ENCODE assay signal across 21 cellular contexts in the genomic region with DNA sequence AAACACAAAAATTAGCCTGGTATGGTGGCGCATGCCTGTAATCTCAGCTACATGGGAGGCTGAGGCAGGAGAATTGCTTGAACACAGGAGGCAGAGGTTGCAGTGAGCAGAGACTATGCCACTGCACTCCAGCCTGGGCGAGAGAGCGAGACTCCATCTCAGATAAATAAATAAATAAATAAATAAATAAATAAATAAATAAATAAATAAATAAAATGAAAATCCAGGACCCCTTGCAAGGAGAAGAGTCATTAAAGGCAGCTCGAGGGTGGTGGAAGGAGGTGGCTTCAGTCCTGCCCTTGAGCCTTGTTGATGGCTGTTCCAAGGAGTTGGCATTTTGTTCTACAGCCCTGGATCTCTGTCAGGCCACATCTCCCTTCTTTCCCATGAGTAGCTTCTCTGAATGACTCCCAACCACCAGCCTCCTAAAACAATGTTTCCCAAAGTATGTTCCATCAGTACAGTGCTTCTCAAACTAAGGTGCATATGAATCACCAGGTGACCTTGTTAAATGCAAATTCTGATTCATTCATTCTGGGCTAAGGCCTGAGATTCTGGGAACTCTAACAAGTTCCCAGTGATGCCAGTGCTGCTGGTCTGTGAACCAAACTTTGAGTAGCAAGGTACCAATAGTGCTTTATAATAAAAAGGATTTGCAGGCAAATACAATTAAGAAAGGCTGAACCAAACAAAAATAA.
DNase-seq lines count a peak whose midpoint lies in the region; ATAC-seq, FAIRE-seq and TF ChIP-seq lines count a peak whose summit lies in the region.
"Had no signal": no experiment of that assay in that cellular context is flagged by ENCODE, and none has a peak within 500 bp of the region (broad histone marks: within the 10 kb centered on the region; RNA-seq: fewer than 3 reads in every experiment).

No MANE protein-coding gene starts in this region.

- no peak overlapping the region for H3K9ac ChIP-seq in HepG2 (ENCODE audit: insufficient read depth, low read depth, low read length)

- intact Hi-C loops in HepG2 (cut with micrococcal nuclease; ENCODE audit: unreplicated experiment), result no loop called here

- peaks cover 0 to 1% of the 10 kb centered on the region in 2 experiments; a peak in 1 of 5 replicates for H3K27me3 ChIP-seq in HepG2 (ENCODE audit: control insufficient read depth in 1 of 2, insufficient read depth in 2 of 2, low read length in 2 of 2)
- H3K27me3 ChIP-seq: MG63 had no signal

- TF ChIP-seq EP300 in HepG2 (IDR thresholded peaks at IDR 0.05; ENCODE audit: low read depth in 2 of 2, low read length in 2 of 2), result no peak
- TF ChIP-seq EP300 in HepG2 (CRISPR knock-in tag; IDR thresholded peaks at IDR 0.05; ENCODE audit: borderline replicate concordance), result no peak

- no peak for TF ChIP-seq POLR2A in HepG2 (IDR thresholded peaks at IDR 0.05; ENCODE audit: insufficient read depth in 1 of 2, low read depth in 2 of 2, low read length in 2 of 2)

- H3K36me3 Mint-ChIP-seq in activated naive CD8-positive, alpha-beta T cell treated with anti-CD3 and anti-CD28 coated beads, Interleukin-2, amount 50 U/mL, for 24 hours (ENCODE audit: low read depth), result no peaks in the 10 kb centered on the region
- no peaks in the 10 kb centered on the region for H3K36me3 Mint-ChIP-seq in activated naive CD8-positive, alpha-beta T cell treated with anti-CD3 and anti-CD28 coated beads for 36 hours
- no peaks in the 10 kb centered on the region for H3K36me3 Mint-ChIP-seq in activated T-helper 17 cell treated with anti-CD3 and anti-CD28 coated beads, Interleukin-2, amount 50 U/mL, for 72 hours (ENCODE audit: low read depth)

- H3K4me1 ChIP-seq in HepG2 (ENCODE audit: insufficient read depth, low read length), result no peaks in the 10 kb centered on the region

- H3K4me2 ChIP-seq in HepG2 (ENCODE audit: low read depth, low read length), result no peak overlapping the region

- no peak overlapping the region for H3K4me3 Mint-ChIP-seq in activated naive CD8-positive, alpha-beta T cell treated with anti-CD3 and anti-CD28 coated beads, Interleukin-2, amount 50 U/mL, for 24 hours
- no peak overlapping the region for H3K4me3 Mint-ChIP-seq in activated naive CD8-positive, alpha-beta T cell treated with anti-CD3 and anti-CD28 coated beads for 36 hours
- no peak overlapping the region for H3K4me3 Mint-ChIP-seq in activated T-helper 17 cell treated with anti-CD3 and anti-CD28 coated beads, Interleukin-2, amount 50 U/mL, for 72 hours

- no peaks in the 10 kb centered on the region for H3K36me3 ChIP-seq in HepG2 (replicated peaks in 1 of 2; ENCODE audit: control insufficient read depth in 1 of 2, insufficient read depth in 2 of 2, low read length in 2 of 2)
- H3K36me3 ChIP-seq: MG63 had no signal

- no peaks in the 10 kb centered on the region for H3K9me3 Mint-ChIP-seq in activated naive CD8-positive, alpha-beta T cell treated with anti-CD3 and anti-CD28 coated beads, Interleukin-2, amount 50 U/mL, for 24 hours
- H3K9me3 Mint-ChIP-seq in activated naive CD8-positive, alpha-beta T cell treated with anti-CD3 and anti-CD28 coated beads for 36 hours, result no peaks in the 10 kb centered on the region
- no peaks in the 10 kb centered on the region for H3K9me3 Mint-ChIP-seq in activated T-helper 17 cell treated with anti-CD3 and anti-CD28 coated beads, Interleukin-2, amount 50 U/mL, for 72 hours

- in situ Hi-C loops in HepG2 (cut with HindIII; ENCODE audit: extremely low pct_ligation_motif_present, low pct_unique_long_range_greater_than_20kb), result no loop called here

- H3K27ac ChIP-seq in HepG2 (ENCODE audit: extremely low read length, insufficient read depth, low read length), result no peak overlapping the region
- H3K27ac ChIP-seq: RWPE1 had no signal

- no peak overlapping the region for H2AFZ ChIP-seq in HepG2 (ENCODE audit: low read length)

- no peaks in the 10 kb centered on the region for H3K79me2 ChIP-seq in HepG2 (ENCODE audit: insufficient read depth, low read length)

- no peaks in the 10 kb centered on the region for H3K9me3 ChIP-seq in HepG2 (ENCODE audit: low read length)
- H3K9me3 ChIP-seq: MG63 had no signal

- H3K27me3 Mint-ChIP-seq in activated naive CD8-positive, alpha-beta T cell treated with anti-CD3 and anti-CD28 coated beads, Interleukin-2, amount 50 U/mL, for 24 hours, result peaks cover under 1% of the 10 kb centered on the region
- no peaks in the 10 kb centered on the region for H3K27me3 Mint-ChIP-seq in activated naive CD8-positive, alpha-beta T cell treated with anti-CD3 and anti-CD28 coated beads for 36 hours
- peaks cover 1% of the 10 kb centered on the region for H3K27me3 Mint-ChIP-seq in activated T-helper 17 cell treated with anti-CD3 and anti-CD28 coated beads, Interleukin-2, amount 50 U/mL, for 72 hours

- BruUV-seq in HepG2 (replicated peaks; lab: Mats Ljungman, UMichigan), result no TSS peak

- no peaks in the 10 kb centered on the region for H4K20me1 ChIP-seq in HepG2 (ENCODE audit: insufficient read depth, low read length)

- no peak for FAIRE-seq in HepG2 (lab: Jason Lieb, UNC)
- FAIRE-seq: GM12892, H54 had no signal

- peak overlapping the region; percentile 58 for H3K27ac Mint-ChIP-seq in activated naive CD8-positive, alpha-beta T cell treated with anti-CD3 and anti-CD28 coated beads, Interleukin-2, amount 50 U/mL, for 24 hours
- no peak overlapping the region for H3K27ac Mint-ChIP-seq in activated naive CD8-positive, alpha-beta T cell treated with anti-CD3 and anti-CD28 coated beads for 36 hours
- no peak overlapping the region for H3K27ac Mint-ChIP-seq in activated T-helper 17 cell treated with anti-CD3 and anti-CD28 coated beads, Interleukin-2, amount 50 U/mL, for 72 hours

- 64% methylated on average over 4 of the region's 4 CpGs for WGBS in HepG2 (ENCODE audit: low lambda C conversion rate)

- CTCF ChIA-PET in HepG2 (lab: Yijun Ruan, JAX; ENCODE audit: low intra/inter-chr PET ratio, low total read pairs), result no interaction called here

- POLR2A ChIA-PET in HepG2 (lab: Yijun Ruan, JAX), result no interaction called here

- ATAC-seq in activated naive CD8-positive, alpha-beta T cell treated with anti-CD3 and anti-CD28 coated beads, Interleukin-2, amount 50 U/mL, for 24 hours, result peak; percentile 5
- ATAC-seq in activated T-helper 17 cell treated with anti-CD3 and anti-CD28 coated beads, Interleukin-2, amount 50 U/mL, for 72 hours (replicated peaks), result peak; percentile 58
- no peak for ATAC-seq in HepG2
- ATAC-seq: Panc1 had no signal

- no peak for TF ChIP-seq RAD21 in HepG2 (CRISPR knock-in tag; IDR thresholded peaks at IDR 0.05)

- no peak for TF ChIP-seq CTCF in HepG2 (CRISPR knock-in tag; IDR thresholded peaks at IDR 0.05)

- peaks cover 16% of the 10 kb centered on the region for H3K4me1 Mint-ChIP-seq in activated naive CD8-positive, alpha-beta T cell treated with anti-CD3 and anti-CD28 coated beads, Interleukin-2, amount 50 U/mL, for 24 hours
- H3K4me1 Mint-ChIP-seq in activated naive CD8-positive, alpha-beta T cell treated with anti-CD3 and anti-CD28 coated beads for 36 hours, result peaks cover 16% of the 10 kb centered on the region
- H3K4me1 Mint-ChIP-seq in activated T-helper 17 cell treated with anti-CD3 and anti-CD28 coated beads, Interleukin-2, amount 50 U/mL, for 72 hours, result no peaks in the 10 kb centered on the region

- no peak for DNase-seq in activated naive CD8-positive, alpha-beta T cell treated with anti-CD3 and anti-CD28 coated beads, Interleukin-2, amount 50 U/mL, for 24 hours
- DNase-seq in activated naive CD8-positive, alpha-beta T cell treated with anti-CD3 and anti-CD28 coated beads for 36 hours, result no peak
- DNase-seq in kidney tubule cell (ENCODE audit: low spot score) (peak; percentile 17), putamen (ENCODE audit: low spot score) (no peak), HepG2 (ENCODE audit: low spot score) (no peak)
- no peak for DNase-seq in activated CD4-positive, alpha-beta T cell treated with anti-CD3 and anti-CD28 coated beads for 1 hour
- DNase-seq: 8988T, Calu3, DMS79 treated with DMSO at 0.1 percent for 48 hours, GF-D8, KBM-7, MG63, NCI-H2029, NCI-H2227 treated with DMSO at 0.1 percent for 48 hours, NCI-H526 treated with DMSO at 0.1 percent for 48 hours, SIG-M5 had no signal

- H3K4me3 ChIP-seq in HepG2 (replicated peaks in 1 of 3; ENCODE audit: insufficient read depth in 1 of 3, low read depth in 2 of 3, low read length in 3 of 3), result no peak overlapping the region
- H3K4me3 ChIP-seq: MG63 had no signal

TF ChIP-seq in HepG2, 621 proteins besides CTCF, POLR2A, EP300 and RAD21 (continues in another document):
- TF ChIP-seq TCF7L2 (IDR thresholded peaks at IDR 0.05; ENCODE audit: low read depth, low read length) (no peak), ZBTB1 (CRISPR knock-in tag; IDR thresholded peaks at IDR 0.05; ENCODE audit: borderline replicate concordance) (no peak), SRF (IDR thresholded peaks at IDR 0.05; ENCODE audit: low read depth, low read length) (no peak), TCF7 (IDR thresholded peaks at IDR 0.05; ENCODE audit: low read depth) (no peak), ZNF629 (CRISPR knock-in tag; conservative IDR thresholded peaks at IDR 0.05) (no peak), ZBTB33 (CRISPR knock-in tag; IDR thresholded peaks at IDR 0.05) (no peak), SAFB2 (CRISPR knock-in tag; IDR thresholded peaks at IDR 0.05; ENCODE audit: borderline replicate concordance, low read depth) (no peak), E2F1 (CRISPR knock-in tag; IDR thresholded peaks at IDR 0.05) (no peak), RCOR2 (CRISPR knock-in tag; IDR thresholded peaks at IDR 0.05) (no peak)
